21 cellular contexts compared by ENCODE assay signal in genomic region chr2:239500915-239501630, GRCh38.
DNase-seq lines count a peak whose midpoint lies in the region; ATAC-seq and TF ChIP-seq lines count a peak whose summit lies in the region.
"Had no signal": no experiment of that assay in that cellular context is flagged by ENCODE, and none has a peak within 500 bp of the region (broad histone marks: within the 10 kb centered on the region; RNA-seq: fewer than 3 reads in every experiment).

No MANE protein-coding gene starts in this region.

- no peak for TF ChIP-seq CTCF in CD14-positive monocyte (IDR thresholded peaks at IDR 0.05)
- TF ChIP-seq CTCF in gastrocnemius medialis (IDR thresholded peaks at IDR 0.05 in 4 of 5, conservative IDR thresholded peaks at IDR 0.05 in 1 of 5), result no peak
- no peak for TF ChIP-seq CTCF in esophagus muscularis mucosa (IDR thresholded peaks at IDR 0.05)

- H3K4me3 ChIP-seq in neuronal stem cell (ENCODE audit: low read length in 2 of 2) (no peak overlapping the region), gastrocnemius medialis (no peak overlapping the region), esophagus muscularis mucosa (no peak overlapping the region)
- H3K4me3 ChIP-seq: stomach had no signal

- peaks cover 76% of the 10 kb centered on the region for H3K4me1 Mint-ChIP-seq in CD14-positive monocyte
- peaks cover 72% of the 10 kb centered on the region for H3K4me1 Mint-ChIP-seq in dendritic cell treated with granulocyte-macrophage colony-stimulating factor and Interleukin-4, amounts not matched to agents 40 ng/mL and 50 ng/mL, for 4 days (ENCODE audit: low read depth)
- no peaks in the 10 kb centered on the region for H3K4me1 Mint-ChIP-seq in activated CD4-positive, alpha-beta T cell treated with anti-CD3 and anti-CD28 coated beads, Interleukin-2, amount 10 ng/mL, durations not matched to agents 24 days and 14 days

- H3K27me3 ChIP-seq in neuronal stem cell (ENCODE audit: control insufficient read depth in 3 of 3, insufficient read depth in 3 of 3, low read depth in 1 of 3, low read length in 3 of 3) (peaks cover 0 to 61% (median 0%) of the 10 kb centered on the region in 3 experiments), gastrocnemius medialis (no peaks in the 10 kb centered on the region), esophagus muscularis mucosa (no peaks in the 10 kb centered on the region)
- H3K27me3 ChIP-seq: stomach had no signal

- no peak overlapping the region for H3K14ac ChIP-seq in neuronal stem cell (ENCODE audit: low read length)

- H3K27ac ChIP-seq in neuronal stem cell (replicated peaks; ENCODE audit: low read length) (no peak overlapping the region), gastrocnemius medialis (no peak overlapping the region), esophagus muscularis mucosa (replicated peaks in 1 of 4) (no peak overlapping the region)
- H3K27ac ChIP-seq: C4-2B had no signal

- peaks cover 1 to 4% (median 3%) of the 10 kb centered on the region in 3 donors for H3K27me3 Mint-ChIP-seq in CD14-positive monocyte (ENCODE audit: low read depth in 3 of 3)
- H3K27me3 Mint-ChIP-seq in dendritic cell treated with granulocyte-macrophage colony-stimulating factor and Interleukin-4, amounts not matched to agents 40 ng/mL and 50 ng/mL, for 4 days, result peaks cover 16% of the 10 kb centered on the region
- no peaks in the 10 kb centered on the region for H3K27me3 Mint-ChIP-seq in activated CD4-positive, alpha-beta T cell treated with anti-CD3 and anti-CD28 coated beads, Interleukin-2, amount 10 ng/mL, durations not matched to agents 24 days and 14 days

- H3K23ac ChIP-seq in neuronal stem cell (ENCODE audit: low read depth, low read length, poor library complexity), result no peak overlapping the region

- peak; percentile 89 for DNase-seq in CD14-positive monocyte (ENCODE audit: low spot score)
- peak; percentile 90 to 99 for DNase-seq in NOMO-1 (lab: John Stamatoyannopoulos, UW; ENCODE audit: unreplicated experiment in 2 of 2)
- no peak for DNase-seq in neuronal stem cell (ENCODE audit: low spot score)
- no peak for DNase-seq in HEK293T (ENCODE audit: extremely low spot score)
- no peak for DNase-seq in activated CD4-positive, alpha-beta T cell treated with anti-CD3 and anti-CD28 coated beads, Interleukin-2, amount 10 ng/mL, durations not matched to agents 24 days and 14 days
- no peak for DNase-seq in gastrocnemius medialis
- DNase-seq in esophagus muscularis mucosa (ENCODE audit: extremely low spot score), result no peak
- DNase-seq: ACHN; activated naive CD4-positive, alpha-beta T cell treated with anti-CD3 and anti-CD28 coated beads for 36 hours; activated T-cell treated with anti-CD3 and anti-CD28 coated beads, Interleukin-2, amount 50 U/mL, for 48 hours; amniotic stem cell; caudate nucleus; GOT3; NCI-H1694; NCI-H2171 treated with DMSO at 0.1 percent for 48 hours; NCI-H524 treated with DMSO at 0.1 percent for 48 hours; nucleus accumbens; stimulated activated CD4-positive, alpha-beta T cell treated with anti-CD3 and anti-CD28 coated beads, Interleukin-4, amount 100 ng/mL, for 4 hours; stomach had no signal

- no peak for TF ChIP-seq POLR2A in gastrocnemius medialis (IDR thresholded peaks at IDR 0.05)
- no peak for TF ChIP-seq POLR2A in esophagus muscularis mucosa (IDR thresholded peaks at IDR 0.05; ENCODE audit: low read depth)

- H4K91ac ChIP-seq in neuronal stem cell (ENCODE audit: low read depth, low read length, poor library complexity), result no peak overlapping the region

- H2BK12ac ChIP-seq in neuronal stem cell (ENCODE audit: low read length), result no peak overlapping the region

- H3K4ac ChIP-seq in neuronal stem cell (ENCODE audit: low read length), result no peak overlapping the region

- peak overlapping the region; percentile 7 for H3K18ac ChIP-seq in neuronal stem cell (ENCODE audit: low read length)

- intact Hi-C loops in CD14-positive monocyte (cut with micrococcal nuclease), result loop anchor here (2.0 to 10.0 kb wide), 6 partner anchors 34 to 276 kb away; partner anchors contain the start of gene HDAC4 (in 1 of the 2)
- intact Hi-C loops in dendritic cell treated with granulocyte-macrophage colony-stimulating factor and Interleukin-4, amounts not matched to agents 40 ng/mL and 50 ng/mL, for 4 days (cut with micrococcal nuclease), result no loop called here
- intact Hi-C loops in activated CD4-positive, alpha-beta T cell treated with anti-CD3 and anti-CD28 coated beads, Interleukin-2, amount 10 ng/mL, durations not matched to agents 24 days and 14 days (cut with micrococcal nuclease), result no loop called here
- intact Hi-C loops in gastrocnemius medialis (cut with DNase I; ENCODE audit: low total_unique reads), result no loop called here
- intact Hi-C loops in esophagus muscularis mucosa (cut with DNase I), result no loop called here

- H2BK5ac ChIP-seq in neuronal stem cell (ENCODE audit: low read length), result no peak overlapping the region

- H2BK120ac ChIP-seq in neuronal stem cell (ENCODE audit: low read depth, low read length), result no peak overlapping the region

- POLR2A ChIA-PET in HEK293T (lab: Yijun Ruan, JAX), result no interaction called here

- peaks cover 5 to 15% of the 10 kb centered on the region in 2 donors for H3K36me3 Mint-ChIP-seq in CD14-positive monocyte
- H3K36me3 Mint-ChIP-seq in dendritic cell treated with granulocyte-macrophage colony-stimulating factor and Interleukin-4, amounts not matched to agents 40 ng/mL and 50 ng/mL, for 4 days (ENCODE audit: low read depth), result no peaks in the 10 kb centered on the region
- H3K36me3 Mint-ChIP-seq in activated CD4-positive, alpha-beta T cell treated with anti-CD3 and anti-CD28 coated beads, Interleukin-2, amount 10 ng/mL, durations not matched to agents 24 days and 14 days (ENCODE audit: low read depth), result no peaks in the 10 kb centered on the region

- no peak for TF ChIP-seq EP300 in esophagus muscularis mucosa (IDR thresholded peaks at IDR 0.05)

- peak overlapping the region; percentile 20 for H2AK5ac ChIP-seq in neuronal stem cell (ENCODE audit: low read depth, low read length)

- H3K4me2 ChIP-seq in neuronal stem cell (ENCODE audit: insufficient read depth, low read length, poor library complexity, severe bottlenecking), result no peak overlapping the region

- H3K36me3 ChIP-seq in neuronal stem cell (replicated peaks in 1 of 2; ENCODE audit: control insufficient read depth in 2 of 2, insufficient read depth in 2 of 2, low read length in 2 of 2) (no peaks in the 10 kb centered on the region), gastrocnemius medialis (no peaks in the 10 kb centered on the region), esophagus muscularis mucosa (no peaks in the 10 kb centered on the region)
- H3K36me3 ChIP-seq: stomach had no signal

- H3K9ac ChIP-seq in neuronal stem cell (ENCODE audit: low read depth, low read length, poor library complexity), result no peak overlapping the region

- peaks cover 2 to 7% of the 10 kb centered on the region in 2 donors for H3K4me1 ChIP-seq in neuronal stem cell (ENCODE audit: control insufficient read depth in 2 of 2, insufficient read depth in 1 of 2, low read depth in 1 of 2, low read length in 2 of 2)
- no peaks in the 10 kb centered on the region for H3K4me1 ChIP-seq in gastrocnemius medialis
- H3K4me1 ChIP-seq in esophagus muscularis mucosa, result peaks cover 3 to 23% (median 21%) of the 10 kb centered on the region in 4 donors

- no CpG with 5 or more reads among the region's 18 CpGs for WGBS in neuronal stem cell (ENCODE audit: extremely low coverage in 2 of 2, insufficient read length in 2 of 2, insufficient replicate concordance in 1 of 2), 2 donors
- 85% methylated on average over 17 of the region's 18 CpGs for WGBS in esophagus muscularis mucosa

- CTCF ChIA-PET in HEK293T (lab: Yijun Ruan, JAX), result no interaction called here

- peak overlapping the region; percentile 97 to 100 (median 99) for H3K27ac Mint-ChIP-seq in CD14-positive monocyte
- peak overlapping the region; percentile 68 for H3K27ac Mint-ChIP-seq in dendritic cell treated with granulocyte-macrophage colony-stimulating factor and Interleukin-4, amounts not matched to agents 40 ng/mL and 50 ng/mL, for 4 days
- no peak overlapping the region for H3K27ac Mint-ChIP-seq in activated CD4-positive, alpha-beta T cell treated with anti-CD3 and anti-CD28 coated beads, Interleukin-2, amount 10 ng/mL, durations not matched to agents 24 days and 14 days
- H3K27ac Mint-ChIP-seq: activated naive CD4-positive, alpha-beta T cell treated with anti-CD3 and anti-CD28 coated beads for 36 hours had no signal

- H2AFZ ChIP-seq in neuronal stem cell (ENCODE audit: low read length), result no peak overlapping the region

- H4K8ac ChIP-seq in neuronal stem cell (ENCODE audit: low read depth, low read length), result no peak overlapping the region

- in situ Hi-C loops in gastrocnemius medialis (cut with MboI; ENCODE audit: low sequenced_read_pairs in 4 of 4), result no loop called here

- H3K9me3 ChIP-seq in neuronal stem cell (replicated peaks in 1 of 2; ENCODE audit: control insufficient read depth in 2 of 2, insufficient read depth in 1 of 2, low read depth in 1 of 2, low read length in 2 of 2), result peaks cover 0 to 8% of the 10 kb centered on the region in 2 donors
- no peaks in the 10 kb centered on the region for H3K9me3 ChIP-seq in gastrocnemius medialis
- no peaks in the 10 kb centered on the region for H3K9me3 ChIP-seq in esophagus muscularis mucosa
- H3K9me3 ChIP-seq: stomach had no signal

- no peak for ATAC-seq in gastrocnemius medialis

- no peak overlapping the region for H2BK15ac ChIP-seq in neuronal stem cell (ENCODE audit: low read length)

- H3K9me3 Mint-ChIP-seq in CD14-positive monocyte, result peaks cover 1 to 8% (median 7%) of the 10 kb centered on the region in 7 donors
- H3K9me3 Mint-ChIP-seq in dendritic cell treated with granulocyte-macrophage colony-stimulating factor and Interleukin-4, amounts not matched to agents 40 ng/mL and 50 ng/mL, for 4 days, result peaks cover 7% of the 10 kb centered on the region
- H3K9me3 Mint-ChIP-seq in activated CD4-positive, alpha-beta T cell treated with anti-CD3 and anti-CD28 coated beads, Interleukin-2, amount 10 ng/mL, durations not matched to agents 24 days and 14 days, result no peaks in the 10 kb centered on the region
- H3K9me3 Mint-ChIP-seq: activated naive CD4-positive, alpha-beta T cell treated with anti-CD3 and anti-CD28 coated beads for 36 hours had no signal

- H3K4me3 Mint-ChIP-seq in CD14-positive monocyte, result peak overlapping the region; percentile 66 to 81
- peak overlapping the region; percentile 41 for H3K4me3 Mint-ChIP-seq in dendritic cell treated with granulocyte-macrophage colony-stimulating factor and Interleukin-4, amounts not matched to agents 40 ng/mL and 50 ng/mL, for 4 days
- H3K4me3 Mint-ChIP-seq in activated CD4-positive, alpha-beta T cell treated with anti-CD3 and anti-CD28 coated beads, Interleukin-2, amount 10 ng/mL, durations not matched to agents 24 days and 14 days, result no peak overlapping the region
- H3K4me3 Mint-ChIP-seq: activated naive CD4-positive, alpha-beta T cell treated with anti-CD3 and anti-CD28 coated beads for 36 hours had no signal

- H3K79me1 ChIP-seq in neuronal stem cell (ENCODE audit: low read depth, low read length), result no peaks in the 10 kb centered on the region

TF ChIP-seq in HEK293T, 16 proteins besides CTCF, POLR2A, EP300 and RAD21 (continues in another document):
- TF ChIP-seq NFRKB (IDR thresholded peaks at IDR 0.05) (no peak), BHLHE40 (IDR thresholded peaks at IDR 0.05; ENCODE audit: borderline replicate concordance) (no peak), L3MBTL2 (conservative IDR thresholded peaks at IDR 0.05) (no peak), CTBP1 (IDR thresholded peaks at IDR 0.05; ENCODE audit: borderline replicate concordance) (no peak)

Comparison
In these comparisons a context has a peak if more than half of its experiments do, and no peak if none do; other contexts are left out.
1. DNase-seq: peak in CD14-positive monocyte (single experiment) and NOMO-1 (2 of 2); none in neuronal stem cell (single experiment), HEK293T (single experiment), activated CD4-positive, alpha-beta T cell treated with anti-CD3 and anti-CD28 coated beads, Interleukin-2, amount 10 ng/mL, durations not matched to agents 24 days and 14 days (single experiment), gastrocnemius medialis (0 of 2) and esophagus muscularis mucosa (single experiment).
2. intact Hi-C loops: an anchor here in CD14-positive monocyte (2.0 to 10.0 kb wide); none called in dendritic cell treated with granulocyte-macrophage colony-stimulating factor and Interleukin-4, amounts not matched to agents 40 ng/mL and 50 ng/mL, for 4 days, activated CD4-positive, alpha-beta T cell treated with anti-CD3 and anti-CD28 coated beads, Interleukin-2, amount 10 ng/mL, durations not matched to agents 24 days and 14 days, gastrocnemius medialis and esophagus muscularis mucosa.